Comparison of ENCODE assay signal across 13 cellular contexts in the genomic region with DNA sequence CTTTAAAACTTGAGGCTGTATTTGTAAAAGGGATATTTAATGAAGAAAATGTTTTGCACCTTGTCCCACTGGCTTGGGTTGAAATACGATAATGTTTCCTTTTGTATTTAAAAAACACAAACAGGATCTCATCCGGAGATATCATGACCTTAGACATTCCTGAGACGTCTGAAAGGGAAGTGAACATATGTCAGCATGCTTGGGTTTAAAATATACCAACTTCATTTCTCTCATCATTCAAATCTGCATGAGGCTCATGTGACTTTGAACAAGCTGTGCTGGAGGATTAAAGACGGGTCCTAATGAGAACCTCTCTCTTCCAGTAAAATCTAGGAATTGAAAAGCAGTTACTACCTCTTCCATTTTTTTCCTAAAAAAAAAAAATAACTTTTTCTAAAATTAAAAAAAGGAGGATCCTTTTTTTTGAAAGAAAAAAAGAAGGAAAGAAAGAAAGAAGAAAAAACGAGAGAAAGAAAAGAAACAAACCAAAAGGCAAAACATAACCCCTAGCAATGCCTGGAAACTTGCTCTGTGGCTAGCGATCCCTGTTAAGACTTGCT.
DNase-seq lines count a peak whose midpoint lies in the region; ATAC-seq and TF ChIP-seq lines count a peak whose summit lies in the region.
"Had no signal": no experiment of that assay in that cellular context is flagged by ENCODE, and none has a peak within 500 bp of the region (broad histone marks: within the 10 kb centered on the region; RNA-seq: fewer than 3 reads in every experiment).

No MANE protein-coding gene starts in this region.

- no peak for TF ChIP-seq CTCF in cardiac muscle cell (IDR thresholded peaks at IDR 0.05; ENCODE audit: low read depth, low read length)
- TF ChIP-seq CTCF in uterus (IDR thresholded peaks at IDR 0.05), result no peak
- TF ChIP-seq CTCF in mucosa of descending colon (IDR thresholded peaks at IDR 0.05), result no peak
- TF ChIP-seq CTCF in Caco-2 (IDR thresholded peaks at IDR 0.05; ENCODE audit: insufficient read depth in 1 of 2, low read depth in 1 of 2, low read length in 1 of 2, severe bottlenecking in 1 of 2, unreplicated experiment in 1 of 2), result no peak

- H3K27me3 Mint-ChIP-seq in Caco-2 (ENCODE audit: insufficient read depth, unreplicated experiment), result no peaks in the 10 kb centered on the region
- H3K27me3 Mint-ChIP-seq: IgD-negative memory B cell had no signal

- ATAC-seq in Right ventricle myocardium superior (ENCODE audit: poor library complexity) (no peak), mucosa of descending colon (no peak)
- ATAC-seq: A549 had no signal

- peak overlapping the region; percentile 93 for H3K27ac ChIP-seq in cardiac muscle cell
- H3K27ac ChIP-seq in esophagus (ENCODE audit: low read depth in 2 of 2, low read length in 1 of 2), result peak overlapping the region; percentile 62 to 77
- H3K27ac ChIP-seq in neuronal stem cell (replicated peaks; ENCODE audit: low read length), result no peak overlapping the region
- peak overlapping the region; percentile 61 to 93 for H3K27ac ChIP-seq in uterus
- H3K27ac ChIP-seq: A549 had no signal

- POLR2A ChIA-PET in Caco-2 (lab: Charles Lee), result no interaction called here

- no peak overlapping the region for H3K23ac ChIP-seq in neuronal stem cell (ENCODE audit: low read depth, low read length, poor library complexity)

- no peak overlapping the region for H3K18ac ChIP-seq in neuronal stem cell (ENCODE audit: low read length)

- no peak overlapping the region for H2BK120ac ChIP-seq in neuronal stem cell (ENCODE audit: low read depth, low read length)

- H3K4me3 ChIP-seq in cardiac muscle cell (no peak overlapping the region), esophagus (ENCODE audit: low read depth in 1 of 2, low read length in 2 of 2) (no peak overlapping the region), neuronal stem cell (ENCODE audit: low read length in 2 of 2) (no peak overlapping the region), uterus (no peak overlapping the region), mucosa of descending colon (no peak overlapping the region), Caco-2 (ENCODE audit: low read depth, low read length) (no peak overlapping the region)
- H3K4me3 ChIP-seq: A549 had no signal

- no peak overlapping the region for H3K4ac ChIP-seq in neuronal stem cell (ENCODE audit: low read length)

- H2AFZ ChIP-seq in neuronal stem cell (ENCODE audit: low read length), result peak overlapping the region; percentile 74

- no peak overlapping the region for H2BK15ac ChIP-seq in neuronal stem cell (ENCODE audit: low read length)

- H4K91ac ChIP-seq in neuronal stem cell (ENCODE audit: low read depth, low read length, poor library complexity), result no peak overlapping the region

- no peaks in the 10 kb centered on the region for H3K9me3 Mint-ChIP-seq in Caco-2 (ENCODE audit: unreplicated experiment)
- H3K9me3 Mint-ChIP-seq: IgD-negative memory B cell had no signal

- H3K27me3 ChIP-seq in cardiac muscle cell (no peaks in the 10 kb centered on the region), esophagus (ENCODE audit: control insufficient read depth in 1 of 2, insufficient read depth in 2 of 2, low read length in 2 of 2) (no peaks in the 10 kb centered on the region), neuronal stem cell (ENCODE audit: control insufficient read depth in 3 of 3, insufficient read depth in 3 of 3, low read depth in 1 of 3, low read length in 3 of 3) (no peaks in the 10 kb centered on the region), uterus (no peaks in the 10 kb centered on the region), Caco-2 (replicated peaks; ENCODE audit: control insufficient read depth, insufficient read depth, low read length) (no peaks in the 10 kb centered on the region)

- H3K9ac ChIP-seq in neuronal stem cell (ENCODE audit: low read depth, low read length, poor library complexity), result no peak overlapping the region

- CTCF ChIA-PET in Caco-2 (lab: Charles Lee), result interaction anchor here (1.4 kb wide), 1 partner anchor 130 kb away, joined by 4 read pairs; no protein-coding TSS in a partner anchor

- no peak overlapping the region for H2BK12ac ChIP-seq in neuronal stem cell (ENCODE audit: low read length)

- 20 to 43% methylated on average over 6 of the region's 6 CpGs for WGBS in esophagus, 2 donors
- WGBS in neuronal stem cell (ENCODE audit: extremely low coverage in 2 of 2, insufficient read length in 2 of 2, insufficient replicate concordance in 1 of 2), 2 donors, result no CpG with 5 or more reads among the region's 6 CpGs

- no peak for TF ChIP-seq POLR2A in uterus (IDR thresholded peaks at IDR 0.05)

- intact Hi-C loops in Right ventricle myocardium superior (cut with DNase I) (loop anchor here (5.0 to 10.0 kb wide), 3 partner anchors 66 to 142 kb away; no protein-coding TSS in a partner anchor), uterus (cut with DNase I; ENCODE audit: low total_unique reads) (no loop called here), mucosa of descending colon (cut with DNase I, micrococcal nuclease) (no loop called here), Caco-2 (cut with micrococcal nuclease; ENCODE audit: unreplicated experiment) (no loop called here)

- peak in 1 of 2 donors; percentile 24 for DNase-seq in cardiac muscle cell (ENCODE audit: low read depth in 1 of 2, low spot score in 1 of 2)
- DNase-seq in Right ventricle myocardium superior, result no peak
- DNase-seq in neuronal stem cell (ENCODE audit: low spot score), result no peak
- no peak for DNase-seq in uterus
- no peak for DNase-seq in mucosa of descending colon
- DNase-seq in Caco-2, result no peak
- DNase-seq in AG08395 (ENCODE audit: low spot score), result no peak
- DNase-seq: activated CD4-positive, CD25-positive, alpha-beta regulatory T cell; EL; stimulated activated CD4-positive, alpha-beta T cell treated with anti-CD3 and anti-CD28 coated beads, Interleukin-4, amount 100 ng/mL, for 1 hour had no signal

- no peaks in the 10 kb centered on the region for H3K9me3 ChIP-seq in cardiac muscle cell (ENCODE audit: low read depth)
- no peaks in the 10 kb centered on the region for H3K9me3 ChIP-seq in esophagus (ENCODE audit: control insufficient read depth in 2 of 2, insufficient read depth in 1 of 2, low read depth in 1 of 2, low read length in 1 of 2)
- H3K9me3 ChIP-seq in neuronal stem cell (replicated peaks in 1 of 2; ENCODE audit: control insufficient read depth in 2 of 2, insufficient read depth in 1 of 2, low read depth in 1 of 2, low read length in 2 of 2), result no peaks in the 10 kb centered on the region
- no peaks in the 10 kb centered on the region for H3K9me3 ChIP-seq in uterus
- H3K9me3 ChIP-seq in mucosa of descending colon, result no peaks in the 10 kb centered on the region
- H3K9me3 ChIP-seq in Caco-2, result no peaks in the 10 kb centered on the region
- H3K9me3 ChIP-seq: A549 had no signal

- H3K79me1 ChIP-seq in neuronal stem cell (ENCODE audit: low read depth, low read length), result no peaks in the 10 kb centered on the region

- no peak overlapping the region for H3K14ac ChIP-seq in neuronal stem cell (ENCODE audit: low read length)

- no peaks in the 10 kb centered on the region for H3K36me3 Mint-ChIP-seq in Caco-2 (ENCODE audit: insufficient read depth, unreplicated experiment)

- no peak overlapping the region for H2BK5ac ChIP-seq in neuronal stem cell (ENCODE audit: low read length)

- H3K4me1 ChIP-seq in cardiac muscle cell (ENCODE audit: low read depth) (peaks cover 43% of the 10 kb centered on the region), esophagus (ENCODE audit: control insufficient read depth in 2 of 2, insufficient read depth in 2 of 2, low read length in 1 of 2) (peaks cover 0 to 1% of the 10 kb centered on the region in 2 donors), neuronal stem cell (ENCODE audit: control insufficient read depth in 2 of 2, insufficient read depth in 1 of 2, low read depth in 1 of 2, low read length in 2 of 2) (peaks cover 7 to 23% of the 10 kb centered on the region in 2 donors), uterus (peaks cover 8 to 20% of the 10 kb centered on the region in 2 donors), mucosa of descending colon (ENCODE audit: low read depth) (peaks cover 5% of the 10 kb centered on the region), Caco-2 (no peaks in the 10 kb centered on the region)
- H3K4me1 ChIP-seq: A549 had no signal

- H2AK5ac ChIP-seq in neuronal stem cell (ENCODE audit: low read depth, low read length), result no peak overlapping the region

- H3K4me1 Mint-ChIP-seq in Caco-2 (ENCODE audit: low read depth, unreplicated experiment), result peaks cover 11% of the 10 kb centered on the region

- no peak overlapping the region for H4K8ac ChIP-seq in neuronal stem cell (ENCODE audit: low read depth, low read length)

- no peaks in the 10 kb centered on the region for H3K36me3 ChIP-seq in cardiac muscle cell
- no peaks in the 10 kb centered on the region for H3K36me3 ChIP-seq in esophagus (ENCODE audit: control insufficient read depth in 2 of 2, insufficient read depth in 2 of 2, low read length in 1 of 2)
- H3K36me3 ChIP-seq in neuronal stem cell (replicated peaks in 1 of 2; ENCODE audit: control insufficient read depth in 2 of 2, insufficient read depth in 2 of 2, low read length in 2 of 2), result no peaks in the 10 kb centered on the region
- H3K36me3 ChIP-seq in uterus, result no peaks in the 10 kb centered on the region
- no peaks in the 10 kb centered on the region for H3K36me3 ChIP-seq in mucosa of descending colon (ENCODE audit: low read depth)
- no peaks in the 10 kb centered on the region for H3K36me3 ChIP-seq in Caco-2 (ENCODE audit: control insufficient read depth, insufficient read depth, low read length)

- H3K4me2 ChIP-seq in neuronal stem cell (ENCODE audit: insufficient read depth, low read length, poor library complexity, severe bottlenecking), result no peak overlapping the region
- H3K4me2 ChIP-seq: A549 had no signal

- no TSS peak for BruUV-seq in Caco-2 (replicated peaks; lab: Mats Ljungman, UMichigan)

- H3K27ac Mint-ChIP-seq in Caco-2 (ENCODE audit: unreplicated experiment), result no peak overlapping the region
- H3K27ac Mint-ChIP-seq: IgD-negative memory B cell had no signal

- H3K4me3 Mint-ChIP-seq in Caco-2 (ENCODE audit: unreplicated experiment), result no peak overlapping the region
- H3K4me3 Mint-ChIP-seq: IgD-negative memory B cell had no signal
